In genomic region chr4:23388259-23388658, GRCh38 we compare ENCODE assay signal across 21 cellular contexts.
"Had no signal": no experiment of that assay in that cellular context is flagged by ENCODE, and none has a peak within 500 bp of the region (broad histone marks: within the 10 kb centered on the region; RNA-seq: fewer than 3 reads in every experiment).

No MANE protein-coding gene starts in this region.

- H3K79me2 ChIP-seq: hepatocyte had no signal

- H3K36me3 ChIP-seq: colonic mucosa, esophagus squamous epithelium, gastroesophageal sphincter, heart left ventricle, left lung, lower lobe of right lung had no signal

- DNase-seq: colonic mucosa; cortex of kidney; effector CD8-positive, alpha-beta T cell; effector memory CD8-positive, alpha-beta T cell; endodermal cell; erythroblast; esophagus squamous epithelium; foreskin fibroblast; foreskin melanocyte; heart left ventricle; left cardiac atrium; left lung; lower lobe of right lung; mesenchymal stem cell; mucosa of descending colon had no signal

- H3K27me3 ChIP-seq: colonic mucosa, esophagus squamous epithelium, gastroesophageal sphincter, heart left ventricle, hepatocyte, left lung had no signal

- H3K36me3 Mint-ChIP-seq: mesothelial cell of epicardium had no signal

- H3K4me1 ChIP-seq: colonic mucosa, esophagus squamous epithelium, gastroesophageal sphincter, left lung, lower lobe of right lung had no signal

- H3K4me3 Mint-ChIP-seq: dendritic cell treated with granulocyte-macrophage colony-stimulating factor and Interleukin-4, amounts not matched to agents 40 ng/mL and 50 ng/mL, for 4 days; effector memory CD8-positive, alpha-beta T cell; endodermal cell; mesothelial cell of epicardium had no signal

- H3K9me3 Mint-ChIP-seq: dendritic cell treated with granulocyte-macrophage colony-stimulating factor and Interleukin-4, amounts not matched to agents 40 ng/mL and 50 ng/mL, for 4 days; endodermal cell; mesothelial cell of epicardium had no signal

- H3K27ac Mint-ChIP-seq: dendritic cell treated with granulocyte-macrophage colony-stimulating factor and Interleukin-4, amounts not matched to agents 40 ng/mL and 50 ng/mL, for 4 days; effector memory CD8-positive, alpha-beta T cell; endodermal cell; mesothelial cell of epicardium had no signal

- ATAC-seq: effector memory CD8-positive, alpha-beta T cell; esophagus mucosa; gastroesophageal sphincter; left lung; mucosa of descending colon had no signal

- H2AFZ ChIP-seq: hepatocyte had no signal

- H3K4me1 Mint-ChIP-seq: endodermal cell, mesothelial cell of epicardium had no signal

- H3K9me3 ChIP-seq: colonic mucosa, esophagus squamous epithelium, gastroesophageal sphincter, lower lobe of right lung, mucosa of descending colon had no signal

- H3K4me3 ChIP-seq: colonic mucosa, esophagus squamous epithelium, gastroesophageal sphincter, heart left ventricle, hepatocyte, left lung, lower lobe of right lung, mucosa of descending colon had no signal

- H3K27ac ChIP-seq: colonic mucosa, epithelial cell of prostate, esophagus squamous epithelium, gastroesophageal sphincter, heart left ventricle, hepatocyte, left lung, lower lobe of right lung had no signal

- H3K4me2 ChIP-seq: hepatocyte had no signal

- H3K27me3 Mint-ChIP-seq: dendritic cell treated with granulocyte-macrophage colony-stimulating factor and Interleukin-4, amounts not matched to agents 40 ng/mL and 50 ng/mL, for 4 days; effector memory CD8-positive, alpha-beta T cell had no signal
